In genomic region chr1:70985278-70985677, GRCh38 we compare ENCODE assay signal across 7 cellular contexts.
DNase-seq lines count a peak whose midpoint lies in the region; ATAC-seq and TF ChIP-seq lines count a peak whose summit lies in the region.
"Not testable (repeated sequence)": the region's sequence is repeated elsewhere in the genome, so short reads cannot be mapped to it uniquely, and the experiment has no call there.

No MANE protein-coding gene starts in this region.

- not testable (repeated sequence) for H3K9ac ChIP-seq in Loucy (ENCODE audit: low read depth, low read length, poor library complexity, severe bottlenecking); PC-3 (ENCODE audit: low read length); subcutaneous abdominal adipose tissue (ENCODE audit: low read length in 5 of 5)

- not testable (repeated sequence) for H3K9me2 ChIP-seq in Loucy (replicated peaks; ENCODE audit: low read depth, low read length); PC-3 (replicated peaks; ENCODE audit: low read length)

- H3F3A ChIP-seq in Loucy (ENCODE audit: low read depth); PC-3 (ENCODE audit: low read length, unreplicated experiment): not testable (repeated sequence)

- POLR2A ChIA-PET in PC-3 (lab: Charles Lee; ENCODE audit: unreplicated experiment), result not testable (repeated sequence)

- not testable (repeated sequence) for BruUV-seq in PC-3 (replicated peaks; lab: Mats Ljungman, UMichigan)

- H3K9me3 ChIP-seq in Loucy (ENCODE audit: insufficient read depth, low read depth, low read length); PC-3 (ENCODE audit: low read length); cardiac muscle cell (ENCODE audit: low read depth); subcutaneous abdominal adipose tissue (ENCODE audit: control insufficient read depth in 5 of 5, low read length in 5 of 5): not testable (repeated sequence)

- H3K79me2 ChIP-seq in Loucy (ENCODE audit: insufficient read depth, low read length); PC-3 (ENCODE audit: low read length): not testable (repeated sequence)

- TF ChIP-seq CTCF in Loucy (conservative IDR thresholded peaks at IDR 0.05; ENCODE audit: low read length); PC-3 (conservative IDR thresholded peaks at IDR 0.05; ENCODE audit: low read depth, low read length); cardiac muscle cell (IDR thresholded peaks at IDR 0.05; ENCODE audit: low read depth, low read length): not testable (repeated sequence)

- H2AFZ ChIP-seq in Loucy (ENCODE audit: low read length), result 0 out of 2 replicates have a peak overlapping the region, but pooled peaks have one; percentile 7
- not testable (repeated sequence) for H2AFZ ChIP-seq in PC-3 (ENCODE audit: low read length)

- intact Hi-C loops in PC-3 (cut with micrococcal nuclease); dendritic cell treated with granulocyte-macrophage colony-stimulating factor and Interleukin-4, amounts not matched to agents 40 ng/mL and 50 ng/mL, for 4 days (cut with micrococcal nuclease): not testable (repeated sequence)

- H4K20me1 ChIP-seq in Loucy (ENCODE audit: insufficient read depth, low read length, poor library complexity, severe bottlenecking); PC-3 (ENCODE audit: low read length): not testable (repeated sequence)

- H3K36me3 ChIP-seq in Loucy (ENCODE audit: insufficient read depth, low read length); PC-3 (ENCODE audit: low read depth, low read length); cardiac muscle cell; subcutaneous abdominal adipose tissue (ENCODE audit: control insufficient read depth in 5 of 5, insufficient read depth in 5 of 5, low read length in 5 of 5): not testable (repeated sequence)

- DNase-seq in EL (peak; percentile 1), PC-3 (peak; percentile 19), T1000 (lab: John Stamatoyannopoulos, UW) (peak; percentile 7)
- not testable (repeated sequence) for DNase-seq in cardiac muscle cell (ENCODE audit: low read depth in 1 of 2, low spot score in 1 of 2)

- not testable (repeated sequence) for H3K4me1 ChIP-seq in Loucy (ENCODE audit: insufficient read depth, low read length, poor library complexity, severe bottlenecking); PC-3 (ENCODE audit: insufficient read depth, low read length); cardiac muscle cell (ENCODE audit: low read depth)
- peaks cover 0 to 26% (median 8%) of the 10 kb centered on the region in 5 donors for H3K4me1 ChIP-seq in subcutaneous abdominal adipose tissue (ENCODE audit: control insufficient read depth in 5 of 5, insufficient read depth in 5 of 5, low read length in 5 of 5)

- not testable (repeated sequence) for H3K27me3 Mint-ChIP-seq in dendritic cell treated with granulocyte-macrophage colony-stimulating factor and Interleukin-4, amounts not matched to agents 40 ng/mL and 50 ng/mL, for 4 days

- H3K4me2 ChIP-seq in Loucy (ENCODE audit: low read depth, low read length, poor library complexity, severe bottlenecking); PC-3 (ENCODE audit: low read length): not testable (repeated sequence)

- H3K9me3 Mint-ChIP-seq in dendritic cell treated with granulocyte-macrophage colony-stimulating factor and Interleukin-4, amounts not matched to agents 40 ng/mL and 50 ng/mL, for 4 days, result not testable (repeated sequence)

- H3K4me3 ChIP-seq in Loucy (ENCODE audit: low read length, poor library complexity, severe bottlenecking); PC-3 (ENCODE audit: low read length); cardiac muscle cell; subcutaneous abdominal adipose tissue (ENCODE audit: low read depth in 1 of 5, low read length in 5 of 5): not testable (repeated sequence)

- H3K36me3 Mint-ChIP-seq in dendritic cell treated with granulocyte-macrophage colony-stimulating factor and Interleukin-4, amounts not matched to agents 40 ng/mL and 50 ng/mL, for 4 days (ENCODE audit: low read depth), result not testable (repeated sequence)

- not testable (repeated sequence) for H3K27ac ChIP-seq in PC-3 (ENCODE audit: low read length)
- H3K27ac ChIP-seq in cardiac muscle cell (peak overlapping the region; percentile 5), subcutaneous abdominal adipose tissue (ENCODE audit: low read depth, low read length) (peak overlapping the region; percentile 71)

- H3K27ac Mint-ChIP-seq in dendritic cell treated with granulocyte-macrophage colony-stimulating factor and Interleukin-4, amounts not matched to agents 40 ng/mL and 50 ng/mL, for 4 days, result peak overlapping the region; percentile 52

- not testable (repeated sequence) for ATAC-seq in PC-3

- H3K27me3 ChIP-seq in Loucy (ENCODE audit: insufficient read depth, low read length, poor library complexity, severe bottlenecking); cardiac muscle cell; subcutaneous abdominal adipose tissue (ENCODE audit: control insufficient read depth in 5 of 5, insufficient read depth in 4 of 5, low read length in 5 of 5): not testable (repeated sequence)
- peaks cover 24% of the 10 kb centered on the region; the same call in 1 of the 2 replicates for H3K27me3 ChIP-seq in PC-3 (ENCODE audit: low read length)

- not testable (repeated sequence) for H3K4me3 Mint-ChIP-seq in dendritic cell treated with granulocyte-macrophage colony-stimulating factor and Interleukin-4, amounts not matched to agents 40 ng/mL and 50 ng/mL, for 4 days

- CTCF ChIA-PET in PC-3 (lab: Charles Lee), result not testable (repeated sequence)

- H3K4me1 Mint-ChIP-seq in dendritic cell treated with granulocyte-macrophage colony-stimulating factor and Interleukin-4, amounts not matched to agents 40 ng/mL and 50 ng/mL, for 4 days (ENCODE audit: low read depth), result peaks cover 50% of the 10 kb centered on the region
